2 cellular contexts compared by ENCODE assay signal in genomic region chr1:116902027-116902426, GRCh38.
TF ChIP-seq lines count a peak whose summit lies in the region.

No MANE protein-coding gene starts in this region.

TF ChIP-seq in H1, 55 proteins besides CTCF, POLR2A, EP300 and RAD21:
- no peak for TF ChIP-seq RFX5 (IDR thresholded peaks at IDR 0.05; ENCODE audit: borderline replicate concordance, low read depth, low read length)
- no peak for TF ChIP-seq SRF (IDR thresholded peaks at IDR 0.05; ENCODE audit: low read depth, low read length)
- TF ChIP-seq KDM1A (IDR thresholded peaks at IDR 0.05; ENCODE audit: borderline replicate concordance, low read length): no peak
- no peak for TF ChIP-seq CBX8 (IDR thresholded peaks at IDR 0.05; ENCODE audit: borderline replicate concordance, low read depth, low read length)

TF ChIP-seq in GM12891, 5 proteins besides CTCF, POLR2A, EP300 and RAD21:
- TF ChIP-seq TAF1 (IDR thresholded peaks at IDR 0.05; ENCODE audit: low read depth, low read length) (no peak), PAX5 (IDR thresholded peaks at IDR 0.05; ENCODE audit: insufficient read depth, low read length, severe bottlenecking) (no peak), SPI1 (IDR thresholded peaks at IDR 0.05; ENCODE audit: low read depth, low read length) (no peak), POLR2AphosphoS5 (IDR thresholded peaks at IDR 0.05; ENCODE audit: low read depth, low read length) (no peak), POU2F2 (IDR thresholded peaks at IDR 0.05; ENCODE audit: low read depth, low read length) (no peak)
